Comparison of ENCODE assay signal across 8 cellular contexts in the genomic region with DNA sequence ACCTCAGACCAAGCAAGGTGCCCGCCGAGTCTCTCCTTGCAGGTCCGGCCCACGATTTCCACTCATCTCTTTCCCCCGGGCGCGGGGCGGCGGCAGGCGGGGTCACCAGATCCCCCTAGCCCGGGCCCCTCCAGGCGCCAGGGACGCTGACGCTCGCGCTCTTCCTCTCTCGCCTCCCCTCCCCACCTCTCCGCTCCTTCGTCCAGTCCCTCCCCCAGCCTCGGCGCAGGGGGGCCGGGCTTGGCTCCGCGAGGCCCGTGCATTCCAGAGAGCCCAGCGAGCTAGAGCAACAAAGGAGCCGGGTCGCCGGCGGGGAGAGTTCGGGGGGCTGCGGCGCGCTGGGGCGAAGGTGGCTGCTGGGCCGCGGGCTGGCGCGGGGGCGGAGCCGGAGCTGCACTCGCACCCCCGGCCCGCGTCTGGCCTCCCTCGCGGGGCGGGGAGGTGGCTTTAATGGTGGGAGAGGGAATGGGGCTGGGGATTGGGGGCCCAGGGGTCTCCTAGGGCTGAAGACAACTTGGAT. TPM values are rescaled to one million over a fixed set of nuclear protein-coding genes. Genes with fewer than 3 reads are reported as not detected.
DNase-seq lines count a peak whose midpoint lies in the region; TF ChIP-seq lines count a peak whose summit lies in the region.

A gene (plus strand): TSS at position 262 of the 520 bp plus-strand sequence. CDS start 519 bp downstream, outside the sequence.

- H3K9me3 Mint-ChIP-seq in Calu3 (ENCODE audit: low read depth, unreplicated experiment): no peaks in the 10 kb centered on the region
- H3K9me3 Mint-ChIP-seq in activated CD4-positive, alpha-beta memory T cell treated with anti-CD3 and anti-CD28 coated beads, Interleukin-2, amount 10 ng/mL, durations not matched to agents 7 days and 5 days: no peaks in the 10 kb centered on the region

- peaks cover 14 to 15% of the 10 kb centered on the region in 2 donors for H3K4me1 ChIP-seq in neuronal stem cell (ENCODE audit: control insufficient read depth in 2 of 2, insufficient read depth in 1 of 2, low read depth in 1 of 2, low read length in 2 of 2)

- H4K91ac ChIP-seq in neuronal stem cell (ENCODE audit: low read depth, low read length, poor library complexity): peak within 1 kb of the TSS; percentile 41

- H3K4me2 ChIP-seq in neuronal stem cell (ENCODE audit: insufficient read depth, low read length, poor library complexity, severe bottlenecking): peak within 1 kb of the TSS; percentile 56

- CTCF ChIA-PET in Calu3 (lab: Charles Lee): no interaction called here
- CTCF ChIA-PET in HEK293T (lab: Yijun Ruan, JAX): interaction anchor here (0.6 kb wide), 1 partner anchor 62 kb away, joined by 3 read pairs; no protein-coding TSS in a partner anchor
- CTCF ChIA-PET in activated CD4-positive, alpha-beta memory T cell treated with anti-CD3 and anti-CD28 coated beads, Interleukin-2, amount 10 ng/mL, durations not matched to agents 7 days and 5 days (lab: Charles Lee): no interaction called here

- H3K18ac ChIP-seq in neuronal stem cell (ENCODE audit: low read length): peak within 1 kb of the TSS; percentile 99

- H2AK5ac ChIP-seq in neuronal stem cell (ENCODE audit: low read depth, low read length): peak within 1 kb of the TSS; percentile 23

- peak within 1 kb of the TSS; percentile 76 for H3K27ac ChIP-seq in neuronal stem cell (replicated peaks; ENCODE audit: low read length)

- peak within 1 kb of the TSS; percentile 19 for H2BK12ac ChIP-seq in neuronal stem cell (ENCODE audit: low read length)

- H3K4me3 Mint-ChIP-seq in Calu3 (ENCODE audit: low read depth, unreplicated experiment): peak within 1 kb of the TSS; percentile 65
- H3K4me3 Mint-ChIP-seq in activated CD4-positive, alpha-beta memory T cell treated with anti-CD3 and anti-CD28 coated beads, Interleukin-2, amount 10 ng/mL, durations not matched to agents 7 days and 5 days: peak within 1 kb of the TSS; percentile 30

- peak within 1 kb of the TSS; percentile 82 for H3K23ac ChIP-seq in neuronal stem cell (ENCODE audit: low read depth, low read length, poor library complexity)

- H3K4ac ChIP-seq in neuronal stem cell (ENCODE audit: low read length): peak within 1 kb of the TSS; percentile 46

- TF ChIP-seq CTCF in Calu3 (IDR thresholded peaks at IDR 0.05; ENCODE audit: unreplicated experiment): no peak

- peak within 1 kb of the TSS; percentile 47 for H2BK15ac ChIP-seq in neuronal stem cell (ENCODE audit: low read length)

- peaks cover 9% of the 10 kb centered on the region for H3K4me1 Mint-ChIP-seq in Calu3 (ENCODE audit: low read depth, unreplicated experiment)
- H3K4me1 Mint-ChIP-seq in activated CD4-positive, alpha-beta memory T cell treated with anti-CD3 and anti-CD28 coated beads, Interleukin-2, amount 10 ng/mL, durations not matched to agents 7 days and 5 days: peaks cover 8% of the 10 kb centered on the region

- peak within 1 kb of the TSS; percentile 99 for H3K9ac ChIP-seq in neuronal stem cell (ENCODE audit: low read depth, low read length, poor library complexity)

- H3K14ac ChIP-seq in neuronal stem cell (ENCODE audit: low read length): peak within 1 kb of the TSS; percentile 100

- POLR2A ChIA-PET in HEK293T (lab: Yijun Ruan, JAX): interaction anchor here (2.0 kb wide), 1 partner anchor 9 kb away, joined by 5 read pairs; no protein-coding TSS in a partner anchor
- POLR2A ChIA-PET in activated CD4-positive, alpha-beta memory T cell treated with anti-CD3 and anti-CD28 coated beads, Interleukin-2, amount 10 ng/mL, durations not matched to agents 7 days and 5 days (lab: Charles Lee): no interaction called here

- H3K36me3 ChIP-seq in neuronal stem cell (replicated peaks in 1 of 2; ENCODE audit: control insufficient read depth in 2 of 2, insufficient read depth in 2 of 2, low read length in 2 of 2): peaks cover 8 to 28% of the 10 kb centered on the region in 2 donors

- H3K27me3 ChIP-seq in neuronal stem cell (ENCODE audit: control insufficient read depth in 3 of 3, insufficient read depth in 3 of 3, low read depth in 1 of 3, low read length in 3 of 3): peaks cover 0 to 8% (median 0%) of the 10 kb centered on the region in 3 experiments

- H3K27ac Mint-ChIP-seq in Calu3 (ENCODE audit: unreplicated experiment): no peak within 1 kb of the TSS
- H3K27ac Mint-ChIP-seq in activated CD4-positive, alpha-beta memory T cell treated with anti-CD3 and anti-CD28 coated beads, Interleukin-2, amount 10 ng/mL, durations not matched to agents 7 days and 5 days: no peak within 1 kb of the TSS

- H2BK120ac ChIP-seq in neuronal stem cell (ENCODE audit: low read depth, low read length): no peak within 1 kb of the TSS

- peak within 1 kb of the TSS; percentile 65 to 98 for H3K4me3 ChIP-seq in neuronal stem cell (ENCODE audit: low read length in 2 of 2)

- no peak for TF ChIP-seq POLR2A in erythroblast (IDR thresholded peaks at IDR 0.05; ENCODE audit: low read length)

- H3K36me3 Mint-ChIP-seq in Calu3 (ENCODE audit: insufficient read depth, unreplicated experiment): peaks cover 5% of the 10 kb centered on the region
- no peaks in the 10 kb centered on the region for H3K36me3 Mint-ChIP-seq in activated CD4-positive, alpha-beta memory T cell treated with anti-CD3 and anti-CD28 coated beads, Interleukin-2, amount 10 ng/mL, durations not matched to agents 7 days and 5 days (ENCODE audit: low read depth)

- intact Hi-C loops in Calu3 (cut with micrococcal nuclease; ENCODE audit: unreplicated experiment): no loop called here

- H3K27me3 Mint-ChIP-seq in Calu3 (ENCODE audit: unreplicated experiment): peaks cover 55% of the 10 kb centered on the region
- peaks cover 61% of the 10 kb centered on the region for H3K27me3 Mint-ChIP-seq in activated CD4-positive, alpha-beta memory T cell treated with anti-CD3 and anti-CD28 coated beads, Interleukin-2, amount 10 ng/mL, durations not matched to agents 7 days and 5 days

- H2AFZ ChIP-seq in neuronal stem cell (ENCODE audit: low read length): peak within 1 kb of the TSS; percentile 87

- DNase-seq in Calu3 (no peak), HEK293T (ENCODE audit: extremely low spot score) (peak; percentile 69), germinal center (ENCODE audit: low spot score) (peak; percentile 59), neuronal stem cell (ENCODE audit: low spot score) (peak; percentile 93), erythroblast (lab: John Stamatoyannopoulos, UW) (no peak), amniotic stem cell (lab: John Stamatoyannopoulos, UW) (no peak), HK-2 (ENCODE audit: unreplicated experiment) (no peak)
- no peak for DNase-seq in activated CD4-positive, alpha-beta memory T cell treated with anti-CD3 and anti-CD28 coated beads, Interleukin-2, amount 10 ng/mL, durations not matched to agents 7 days and 5 days

- H3K79me1 ChIP-seq in neuronal stem cell (ENCODE audit: low read depth, low read length): peaks cover 8% of the 10 kb centered on the region

- H4K8ac ChIP-seq in neuronal stem cell (ENCODE audit: low read depth, low read length): no peak within 1 kb of the TSS

- peaks cover 0 to 5% of the 10 kb centered on the region in 2 donors for H3K9me3 ChIP-seq in neuronal stem cell (replicated peaks in 1 of 2; ENCODE audit: control insufficient read depth in 2 of 2, insufficient read depth in 1 of 2, low read depth in 1 of 2, low read length in 2 of 2)

- WGBS in neuronal stem cell (ENCODE audit: extremely low coverage in 2 of 2, insufficient read length in 2 of 2, insufficient replicate concordance in 1 of 2), 2 donors: no CpG with 5 or more reads among the region's 48 CpGs

- no TSS peak for BruUV-seq in Calu3 (replicated peaks; lab: Mats Ljungman, UMichigan)

- peak within 1 kb of the TSS; percentile 78 for H2BK5ac ChIP-seq in neuronal stem cell (ENCODE audit: low read length)

TF ChIP-seq in HEK293T, 16 proteins besides CTCF, POLR2A, EP300 and RAD21:
- TF ChIP-seq ELF4 (IDR thresholded peaks at IDR 0.05) (no peak), HDGF (IDR thresholded peaks at IDR 0.05; ENCODE audit: borderline replicate concordance) (no peak), FOXM1 (IDR thresholded peaks at IDR 0.05; ENCODE audit: borderline replicate concordance) (no peak), LEF1 (IDR thresholded peaks at IDR 0.05; ENCODE audit: borderline replicate concordance) (no peak), ARNT (IDR thresholded peaks at IDR 0.05) (no peak), SP1 (IDR thresholded peaks at IDR 0.05) (no peak), NFRKB (IDR thresholded peaks at IDR 0.05) (no peak), TARDBP (IDR thresholded peaks at IDR 0.05) (no peak), L3MBTL2 (conservative IDR thresholded peaks at IDR 0.05) (no peak), FOXA1 (IDR thresholded peaks at IDR 0.05) (no peak), ZNF384 (IDR thresholded peaks at IDR 0.05) (no peak), CTBP1 (IDR thresholded peaks at IDR 0.05; ENCODE audit: borderline replicate concordance) (no peak)
- TF ChIP-seq, protein P1, sequence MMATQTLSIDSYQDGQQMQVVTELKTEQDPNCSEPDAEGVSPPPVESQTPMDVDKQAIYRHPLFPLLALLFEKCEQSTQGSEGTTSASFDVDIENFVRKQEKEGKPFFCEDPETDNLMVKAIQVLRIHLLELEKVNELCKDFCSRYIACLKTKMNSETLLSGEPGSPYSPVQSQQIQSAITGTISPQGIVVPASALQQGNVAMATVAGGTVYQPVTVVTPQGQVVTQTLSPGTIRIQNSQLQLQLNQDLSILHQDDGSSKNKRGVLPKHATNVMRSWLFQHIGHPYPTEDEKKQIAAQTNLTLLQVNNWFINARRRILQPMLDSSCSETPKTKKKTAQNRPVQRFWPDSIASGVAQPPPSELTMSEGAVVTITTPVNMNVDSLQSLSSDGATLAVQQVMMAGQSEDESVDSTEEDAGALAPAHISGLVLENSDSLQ (IDR thresholded peaks at IDR 0.05): no peak

RNA-seq across cellular contexts. Expression of the gene that starts here (rescaled TPM):
- 2.1 and 3.6 TPM in 2 replicates for total RNA-seq in Calu3 (2022)
- total RNA-seq in activated CD4-positive, alpha-beta memory T cell treated with anti-CD3 and anti-CD28 coated beads, Interleukin-2, amount 10 ng/mL, durations not matched to agents 7 days and 5 days: not detected
- polyA plus RNA-seq in neuronal stem cell (2013, experiment 1 of 2): 63.1 TPM
- polyA plus RNA-seq in neuronal stem cell (2013, experiment 2 of 2): 62.7 TPM

Comparison
In these comparisons a context has a peak if more than half of its experiments do, and no peak if none do; other contexts are left out.
1. DNase-seq: peak in HEK293T (single experiment), germinal center (single experiment) and neuronal stem cell (single experiment); none in Calu3 (single experiment), activated CD4-positive, alpha-beta memory T cell treated with anti-CD3 and anti-CD28 coated beads, Interleukin-2, amount 10 ng/mL, durations not matched to agents 7 days and 5 days (single experiment), erythroblast (0 of 2), amniotic stem cell (single experiment) and HK-2 (single experiment).